In genomic region chr5:14143843-14144585, GRCh38 we compare ENCODE assay signal across 8 cellular contexts. TPM values are rescaled to one million over a fixed set of nuclear protein-coding genes. Genes with fewer than 3 reads are reported as not detected.
A peak's percentile ranks its signal among the peaks of the same experiment; 100 is the strongest.
DNase-seq lines count a peak whose midpoint lies in the region; ATAC-seq, FAIRE-seq and TF ChIP-seq lines count a peak whose summit lies in the region.

No MANE protein-coding gene starts in this region.

- no peak for TF ChIP-seq POLR2A in HepG2 (IDR thresholded peaks at IDR 0.05; ENCODE audit: insufficient read depth in 1 of 2, low read depth in 2 of 2, low read length in 2 of 2)

- dilution Hi-C loops in mammary epithelial cell (cut with HindIII; ENCODE audit: low sequenced_read_pairs), result loop anchor here (10.0 kb wide), 1 partner anchor 51 kb away; no protein-coding TSS in a partner anchor

- peaks cover 13% of the 10 kb centered on the region for H4K20me1 ChIP-seq in mammary epithelial cell (ENCODE audit: insufficient read depth, low read length)
- H4K20me1 ChIP-seq in HepG2 (ENCODE audit: insufficient read depth, low read length), result peaks cover 41% of the 10 kb centered on the region

- peak overlapping the region; percentile 47 for H2AFZ ChIP-seq in mammary epithelial cell (ENCODE audit: low read depth, low read length)
- no peak overlapping the region for H2AFZ ChIP-seq in HepG2 (ENCODE audit: low read length)

- H3K27me3 ChIP-seq in mammary epithelial cell (ENCODE audit: insufficient read depth, low read length), result no peaks in the 10 kb centered on the region
- no peaks in the 10 kb centered on the region; a peak in 2 of 5 replicates for H3K27me3 ChIP-seq in HepG2 (ENCODE audit: control insufficient read depth in 1 of 2, insufficient read depth in 2 of 2, low read length in 2 of 2)

- ATAC-seq in GM18868 (IDR thresholded peaks at IDR 0.05; ENCODE audit: unreplicated experiment), result peak; percentile 3
- ATAC-seq in HG03097 (IDR thresholded peaks at IDR 0.05; ENCODE audit: low FRiP score, unreplicated experiment), result peak; percentile 6
- peak; percentile 8 for ATAC-seq in HepG2

- 1% methylated on average over 17 of the region's 84 CpGs for WGBS in mammary epithelial cell (ENCODE audit: low coverage, missing lambda C conversion rate)
- WGBS in HepG2 (ENCODE audit: low lambda C conversion rate), result 0% methylated on average over 5 of the region's 84 CpGs

- in situ Hi-C loops in mammary epithelial cell (cut with MboI; ENCODE audit: low sequenced_read_pairs in 2 of 2) (loop anchor here (5.0 to 10.0 kb wide), 3 partner anchors 37 to 159 kb away; no protein-coding TSS in a partner anchor), HepG2 (cut with HindIII; ENCODE audit: extremely low pct_ligation_motif_present, low pct_unique_long_range_greater_than_20kb) (loop anchor here (10.0 kb wide), 1 partner anchor 121 kb away; no protein-coding TSS in a partner anchor)

- TF ChIP-seq CTCF in 22Rv1 (IDR thresholded peaks at IDR 0.05) (no peak), mammary epithelial cell (conservative IDR thresholded peaks at IDR 0.05 in 1 of 2, IDR thresholded peaks at IDR 0.05 in 1 of 2; ENCODE audit: extremely low read depth in 1 of 2, insufficient read depth in 1 of 2, low read depth in 1 of 2, low read length in 2 of 2) (no peak), HepG2 (CRISPR knock-in tag; IDR thresholded peaks at IDR 0.05) (no peak)

- BruUV-seq in mammary epithelial cell (replicated peaks; lab: Mats Ljungman, UMichigan) (no TSS peak), HepG2 (replicated peaks; lab: Mats Ljungman, UMichigan) (TSS peak; percentile 56)

- no peak for FAIRE-seq in HepG2 (lab: Jason Lieb, UNC)

- no peak for TF ChIP-seq RAD21 in HepG2 (CRISPR knock-in tag; IDR thresholded peaks at IDR 0.05)

- TF ChIP-seq EP300 in HepG2 (IDR thresholded peaks at IDR 0.05; ENCODE audit: low read depth in 2 of 2, low read length in 2 of 2), result no peak
- TF ChIP-seq EP300 in HepG2 (CRISPR knock-in tag; IDR thresholded peaks at IDR 0.05; ENCODE audit: borderline replicate concordance), result no peak

- H3K36me3 ChIP-seq in mammary epithelial cell (ENCODE audit: insufficient read depth, low read length) (no peaks in the 10 kb centered on the region), HepG2 (replicated peaks in 1 of 2; ENCODE audit: control insufficient read depth in 1 of 2, insufficient read depth in 2 of 2, low read length in 2 of 2) (no peaks in the 10 kb centered on the region)

- POLR2A ChIA-PET in HepG2 (lab: Yijun Ruan, JAX), result interaction anchor here (1.0 to 1.4 kb wide), 2 partner anchors 70 to 108 kb away, joined by 3 read pairs; no protein-coding TSS in a partner anchor

- peaks cover 59% of the 10 kb centered on the region for H3K79me2 ChIP-seq in mammary epithelial cell (ENCODE audit: insufficient read depth, low read length)
- peaks cover 49% of the 10 kb centered on the region for H3K79me2 ChIP-seq in HepG2 (ENCODE audit: insufficient read depth, low read length)

- peak; percentile 1 for DNase-seq in T follicular helper cell (ENCODE audit: low read depth)
- DNase-seq in mammary epithelial cell, result peak; percentile 42
- no peak for DNase-seq in HepG2 (ENCODE audit: low spot score)
- peak in 2 of 3 experiments; percentile 3 to 16 for DNase-seq in stimulated activated CD4-positive, alpha-beta T cell treated with anti-CD3 and anti-CD28 coated beads, TNF-alpha, amount 100 ng/mL, for 4 hours (ENCODE audit: low read depth in 3 of 3)
- no peak for DNase-seq in amniotic stem cell (lab: John Stamatoyannopoulos, UW)

- H3K9ac ChIP-seq in mammary epithelial cell (ENCODE audit: insufficient read depth, low read length), result peak overlapping the region; percentile 91
- H3K9ac ChIP-seq in HepG2 (ENCODE audit: insufficient read depth, low read depth, low read length), result peak overlapping the region; percentile 80

- H3K9me3 ChIP-seq in mammary epithelial cell (replicated peaks; ENCODE audit: insufficient read depth, low read length) (no peaks in the 10 kb centered on the region), HepG2 (ENCODE audit: low read length) (no peaks in the 10 kb centered on the region)

- intact Hi-C loops in mammary epithelial cell (cut with micrococcal nuclease), result loop anchor here (1.0 to 2.0 kb wide), 7 partner anchors 39 to 156 kb away; no protein-coding TSS in a partner anchor
- intact Hi-C loops in HepG2 (cut with micrococcal nuclease; ENCODE audit: unreplicated experiment), result loop anchor here (1.0 to 10.0 kb wide), 3 partner anchors 31 to 521 kb away; partner anchors contain the start of gene OTULIN

- peak overlapping the region; percentile 89 to 91 (median 89) for H3K4me3 ChIP-seq in mammary epithelial cell (replicated peaks in 1 of 3; ENCODE audit: insufficient read depth in 1 of 3, low read depth in 2 of 3, low read length in 3 of 3)
- H3K4me3 ChIP-seq in HepG2 (replicated peaks in 1 of 3; ENCODE audit: insufficient read depth in 1 of 3, low read depth in 2 of 3, low read length in 3 of 3), result peak overlapping the region; percentile 85 to 99 (median 93)

- CTCF ChIA-PET in mammary epithelial cell (lab: Charles Lee; ENCODE audit: low non-redundant PET), result no interaction called here
- CTCF ChIA-PET in HepG2 (lab: Yijun Ruan, JAX; ENCODE audit: low intra/inter-chr PET ratio, low total read pairs), result no interaction called here

- H3K4me2 ChIP-seq in mammary epithelial cell (ENCODE audit: insufficient read depth, low read depth, low read length), result peak overlapping the region; percentile 53
- H3K4me2 ChIP-seq in HepG2 (ENCODE audit: low read depth, low read length), result peak overlapping the region; percentile 63

- H3K27ac ChIP-seq in 22Rv1 (peak overlapping the region; percentile 84), mammary epithelial cell (ENCODE audit: insufficient read depth, low read depth, low read length) (peak overlapping the region; percentile 84), HepG2 (ENCODE audit: extremely low read length, insufficient read depth, low read length) (peak overlapping the region; percentile 70)

- H3K4me1 ChIP-seq in mammary epithelial cell (ENCODE audit: insufficient read depth, low read length) (peaks cover 38% of the 10 kb centered on the region), HepG2 (ENCODE audit: insufficient read depth, low read length) (peaks cover 38% of the 10 kb centered on the region)

TF ChIP-seq in HepG2, 621 proteins besides CTCF, POLR2A, EP300 and RAD21 (continues in another document):
- TF ChIP-seq KAT2B (IDR thresholded peaks at IDR 0.05; ENCODE audit: borderline replicate concordance, low read depth, low read length), result no peak
- TF ChIP-seq RAD51 (IDR thresholded peaks at IDR 0.05; ENCODE audit: borderline replicate concordance), result no peak
- TF ChIP-seq SAP130 (CRISPR knock-in tag; IDR thresholded peaks at IDR 0.05; ENCODE audit: low read depth), result peak; percentile 25; the same call in 1 of the 2 replicates
- no peak for TF ChIP-seq SNAPC5 (CRISPR knock-in tag; IDR thresholded peaks at IDR 0.05; ENCODE audit: borderline replicate concordance)
- TF ChIP-seq ZBTB8A (CRISPR knock-in tag; IDR thresholded peaks at IDR 0.05; ENCODE audit: borderline replicate concordance, low read depth), result no peak
- no peak for TF ChIP-seq CENPX (CRISPR knock-in tag; IDR thresholded peaks at IDR 0.05)
- TF ChIP-seq ZNF703 (CRISPR knock-in tag; IDR thresholded peaks at IDR 0.05; ENCODE audit: borderline replicate concordance), result no peak
- no peak for TF ChIP-seq ZNF432 (CRISPR knock-in tag; IDR thresholded peaks at IDR 0.05; ENCODE audit: borderline replicate concordance)
- no peak for TF ChIP-seq ZC3H4 (CRISPR knock-in tag; IDR thresholded peaks at IDR 0.05; ENCODE audit: borderline replicate concordance)

RNA-seq across cellular contexts. Expression of gene TRIO, which starts 0.9 kb away (rescaled TPM):
- total RNA-seq in mammary epithelial cell (100 to 1,000 TPM; 160 to 219 TPM), HepG2 (2016; rRNA removed; fragmentation: Illumina TruSeq; extraction: Trizol) (40.1 and 45.2 TPM in 2 replicates)
- polyA plus RNA-seq in mammary epithelial cell (52.8 TPM), HepG2 (2011; rRNA removed) (45.9 and 54.9 TPM in 2 replicates)
- polyA minus RNA-seq in mammary epithelial cell, result 319 TPM
- 21.2 and 24.0 TPM in 2 replicates for total RNA-seq in HepG2 (2016; cell fraction: cytosol; rRNA removed; fragmentation: Illumina TruSeq; extraction: Trizol; ENCODE audit: low read depth)
- total RNA-seq in HepG2 (2016; cell fraction: insoluble cytoplasmic fraction; rRNA removed; fragmentation: Illumina TruSeq; extraction: Trizol), result 33.5 and 38.3 TPM in 2 replicates
- 21.6 and 23.8 TPM in 2 replicates for total RNA-seq in HepG2 (2016; cell fraction: membrane; rRNA removed; fragmentation: Illumina TruSeq; extraction: Trizol)
- 110 and 124 TPM in 2 replicates for total RNA-seq in HepG2 (2016; cell fraction: nucleus; rRNA removed; fragmentation: Illumina TruSeq; extraction: Trizol)
- polyA plus RNA-seq in HepG2 (2011; cell fraction: cytosol; rRNA removed), result 21.6 and 26.5 TPM in 2 replicates
- 164 and 205 TPM in 2 replicates for polyA plus RNA-seq in HepG2 (2011; cell fraction: nucleus; rRNA removed)
- 38.4 and 43.8 TPM in 2 replicates for polyA plus RNA-seq in HepG2 (2012)
- 0.63 and 1.0 TPM in 2 replicates for polyA plus RNA-seq in HepG2 (2016; cell fraction: cytosol; fragmentation: Illumina TruSeq; extraction: Trizol; ENCODE audit: low read depth)
- polyA plus RNA-seq in HepG2 (2016; cell fraction: insoluble cytoplasmic fraction; fragmentation: Illumina TruSeq; extraction: Trizol; ENCODE audit: low read depth), result 11.0 and 18.7 TPM in 2 replicates
- polyA plus RNA-seq in HepG2 (2016; cell fraction: membrane; fragmentation: Illumina TruSeq; extraction: Trizol; ENCODE audit: low read depth), result 2.1 and 2.3 TPM in 2 replicates
- 112 and 131 TPM in 2 replicates for polyA plus RNA-seq in HepG2 (2016; cell fraction: nucleus; fragmentation: Illumina TruSeq; extraction: Trizol; ENCODE audit: insufficient read depth, low read depth)
- 240 and 302 TPM in 2 replicates for polyA minus RNA-seq in HepG2 (2011; rRNA and poly(A)+ RNA removed; ENCODE audit: low replicate concordance)
- 39.7 and 40.6 TPM in 2 replicates for polyA minus RNA-seq in HepG2 (2011; cell fraction: cytosol; rRNA and poly(A)+ RNA removed)
- 318 and 321 TPM in 2 replicates for polyA minus RNA-seq in HepG2 (2011; cell fraction: nucleus; rRNA and poly(A)+ RNA removed)

Comparison
In these comparisons a context has a peak if more than half of its experiments do, and no peak if none do; other contexts are left out.
1. DNase-seq: peak in T follicular helper cell (single experiment), mammary epithelial cell (single experiment) and stimulated activated CD4-positive, alpha-beta T cell treated with anti-CD3 and anti-CD28 coated beads, TNF-alpha, amount 100 ng/mL, for 4 hours (2 of 3); none in HepG2 (single experiment) and amniotic stem cell (single experiment).
2. Peak in every context shown above with its lines, with median percentiles within 50 percentile points of each other: H3K27ac ChIP-seq and ATAC-seq.